19 cellular contexts compared by ENCODE assay signal in genomic region chr13:72246396-72246795, GRCh38.
"Had no signal": no experiment of that assay in that cellular context is flagged by ENCODE, and none has a peak within 500 bp of the region (broad histone marks: within the 10 kb centered on the region; RNA-seq: fewer than 3 reads in every experiment).

No MANE protein-coding gene starts in this region.

- H3K9me3 Mint-ChIP-seq: activated naive CD8-positive, alpha-beta T cell treated with anti-CD3 and anti-CD28 coated beads for 36 hours; stimulated activated naive B cell treated with anti-CD40 and anti-IgM and Interleukin-4, amounts not matched to agents 10 μg/mL and 1 μg/mL and 100 μg/mL, for 72 hours had no signal

- H3K27me3 Mint-ChIP-seq: activated B cell treated with CpG ODN at 0.5 μM for 24 hours; brain; stimulated activated naive B cell treated with anti-CD40 and anti-IgM and Interleukin-4, amounts not matched to agents 10 μg/mL and 1 μg/mL and 100 μg/mL, for 72 hours had no signal

- H3K4me1 Mint-ChIP-seq: activated B cell treated with CpG ODN at 0.5 μM for 24 hours; activated naive CD8-positive, alpha-beta T cell treated with anti-CD3 and anti-CD28 coated beads for 36 hours; brain; nephron; stimulated activated naive B cell treated with anti-CD40 and anti-IgM and Interleukin-4, amounts not matched to agents 10 μg/mL and 1 μg/mL and 100 μg/mL, for 72 hours had no signal

- H3K4me3 Mint-ChIP-seq: activated B cell treated with CpG ODN at 0.5 μM for 24 hours; activated naive CD8-positive, alpha-beta T cell treated with anti-CD3 and anti-CD28 coated beads for 36 hours; brain; nephron; stimulated activated naive B cell treated with anti-CD40 and anti-IgM and Interleukin-4, amounts not matched to agents 10 μg/mL and 1 μg/mL and 100 μg/mL, for 72 hours had no signal

- H3K36me3 Mint-ChIP-seq: activated naive CD8-positive, alpha-beta T cell treated with anti-CD3 and anti-CD28 coated beads for 36 hours; brain; stimulated activated naive B cell treated with anti-CD40 and anti-IgM and Interleukin-4, amounts not matched to agents 10 μg/mL and 1 μg/mL and 100 μg/mL, for 72 hours had no signal

- FAIRE-seq: kidney, TTC549 had no signal

- H3K4me3 ChIP-seq: gastroesophageal sphincter, thyroid gland, uterus had no signal

- DNase-seq: activated B cell treated with CpG ODN at 0.5 μM for 24 hours; activated CD4-positive, alpha-beta T cell treated with anti-CD3 and anti-CD28 coated beads for 48 hours; activated CD8-positive, alpha-beta memory T cell treated with anti-CD3 and anti-CD28 coated beads for 24 hours; activated naive CD8-positive, alpha-beta T cell treated with anti-CD3 and anti-CD28 coated beads for 36 hours; amygdala; cortex of kidney; effector CD4-positive, alpha-beta T cell; kidney; left ventricle myocardium superior; nucleus accumbens; posterior cingulate gyrus; stimulated activated CD4-positive, alpha-beta T cell treated with anti-CD3 and anti-CD28 coated beads, Interleukin-2, amount 100 ng/mL, for 48 hours; stimulated activated naive B cell treated with anti-CD40 and anti-IgM and Interleukin-4, amounts not matched to agents 10 μg/mL and 1 μg/mL and 100 μg/mL, for 72 hours; thyroid gland; uterus had no signal

- H3K27ac Mint-ChIP-seq: activated B cell treated with CpG ODN at 0.5 μM for 24 hours; activated naive CD8-positive, alpha-beta T cell treated with anti-CD3 and anti-CD28 coated beads for 36 hours; brain; nephron; stimulated activated naive B cell treated with anti-CD40 and anti-IgM and Interleukin-4, amounts not matched to agents 10 μg/mL and 1 μg/mL and 100 μg/mL, for 72 hours had no signal

- ATAC-seq: gastroesophageal sphincter; left ventricle myocardium superior; stimulated activated naive B cell treated with anti-CD40 and anti-IgM and Interleukin-4, amounts not matched to agents 10 μg/mL and 1 μg/mL and 100 μg/mL, for 72 hours had no signal
